In the genomic region with DNA sequence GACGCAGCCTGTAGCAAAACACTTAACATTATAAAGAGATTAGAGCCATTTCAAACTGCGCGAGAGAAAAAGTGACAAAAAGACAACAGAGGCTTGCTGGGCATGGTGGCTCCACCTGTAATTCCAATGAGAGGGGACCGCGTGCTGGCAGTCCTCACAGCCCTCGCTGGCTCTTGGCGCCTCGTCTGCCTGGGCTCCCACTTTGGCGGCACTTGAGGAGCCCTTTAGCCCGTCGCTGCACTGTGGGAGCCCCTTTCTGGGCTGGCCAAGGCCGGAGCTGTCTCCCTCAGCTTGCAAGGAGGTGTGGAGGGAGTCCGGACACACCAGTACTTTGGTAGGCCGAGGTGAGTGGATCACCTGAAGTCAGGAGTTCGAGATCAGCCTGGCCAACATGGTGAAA, we compare ENCODE assay signal across 20 cellular contexts. TPM values are rescaled to one million over a fixed set of nuclear protein-coding genes. Genes with fewer than 3 reads are reported as not detected.
DNase-seq lines count a peak whose midpoint lies in the region; ATAC-seq, FAIRE-seq and TF ChIP-seq lines count a peak whose summit lies in the region.
"Had no signal": no experiment of that assay in that cellular context is flagged by ENCODE, and none has a peak within 500 bp of the region (broad histone marks: within the 10 kb centered on the region; RNA-seq: fewer than 3 reads in every experiment).

No MANE protein-coding gene starts in this region.

- CTCF ChIA-PET in GM12878 (lab: Yijun Ruan, JAX) = interaction anchor here (1.3 to 3.0 kb wide), 8 partner anchors 10 to 175 kb away, joined by 3 to 17 read pairs (median 7); a partner anchor contains a TSS

- BruUV-seq in GM12878 (replicated peaks; lab: Mats Ljungman, UMichigan) = TSS peak; percentile 71

- no peak for TF ChIP-seq CTCF in GM23338 (conservative IDR thresholded peaks at IDR 0.05; ENCODE audit: low read depth in 2 of 2)
- TF ChIP-seq CTCF in GM12878 (IDR thresholded peaks at IDR 0.05 in 2 of 3, conservative IDR thresholded peaks at IDR 0.05 in 1 of 3; ENCODE audit: control insufficient read depth in 2 of 3, extremely low read depth in 1 of 3, insufficient read depth in 1 of 3, low read depth in 3 of 3, low read length in 3 of 3) = no peak

- no peaks in the 10 kb centered on the region for H3F3A ChIP-seq in GM23338 (replicated peaks; ENCODE audit: low read depth)

- RAD21 ChIA-PET in GM12878 (lab: Charles Lee; ENCODE audit: unreplicated experiment) = interaction anchor here (0.7 to 2.6 kb wide), 4 partner anchors 9 to 311 kb away, joined by 3 to 11 read pairs (median 6); a partner anchor contains a TSS

- H3K4me1 ChIP-seq in GM23338 (ENCODE audit: insufficient read depth) (no peaks in the 10 kb centered on the region), GM12878 (ENCODE audit: control insufficient read depth, insufficient read depth, low read length) (no peaks in the 10 kb centered on the region)
- H3K4me1 ChIP-seq: Caco-2 had no signal

- DNase-seq in GM23338 (ENCODE audit: low spot score) (no peak), GM12878 (ENCODE audit: low read depth, low spot score) (no peak), naive B cell (no peak), T1000 (lab: John Stamatoyannopoulos, UW) (no peak)
- DNase-seq in activated T-cell treated with anti-CD3 and anti-CD28 coated beads, Interleukin-2, amount 50 U/mL, for 48 hours = no peak
- DNase-seq: ACHN, Caco-2, DMS79, GDM1, GOT3 had no signal

- peaks cover 2% of the 10 kb centered on the region; the same call in 2 of the 3 replicates for H3K9me3 ChIP-seq in GM12878 (replicated peaks; ENCODE audit: control insufficient read depth, insufficient read depth, low read length)
- H3K9me3 ChIP-seq: Caco-2 had no signal

- POLR2A ChIA-PET in GM12878 (lab: Charles Lee) = interaction anchor here (0.6 to 2.0 kb wide), 5 partner anchors 9 to 308 kb away, joined by 4 to 9 read pairs (median 6); a partner anchor contains a TSS

- H3K36me3 ChIP-seq in GM23338 (ENCODE audit: insufficient read depth) (no peaks in the 10 kb centered on the region), GM12878 (ENCODE audit: control insufficient read depth in 2 of 2, insufficient read depth in 2 of 2, low read length in 1 of 2) (no peaks in the 10 kb centered on the region; a peak in 1 of 4 replicates)

- H3K9me2 ChIP-seq in GM23338 (ENCODE audit: insufficient read depth) = no peaks in the 10 kb centered on the region

- H3K36me3 Mint-ChIP-seq in GM23338 (ENCODE audit: low read depth) (peaks cover 10% of the 10 kb centered on the region; the same call in 2 of the 3 replicates), naive B cell (no peaks in the 10 kb centered on the region)
- H3K36me3 Mint-ChIP-seq: IgD-negative memory B cell had no signal

- H3K27me3 ChIP-seq in GM23338 (ENCODE audit: insufficient read depth) (no peaks in the 10 kb centered on the region), GM12878 (replicated peaks in 1 of 2; ENCODE audit: control insufficient read depth in 2 of 2, insufficient read depth in 2 of 2, low read length in 1 of 2) (no peaks in the 10 kb centered on the region)

- H3K4me2 ChIP-seq in GM23338 (no peak overlapping the region), GM12878 (ENCODE audit: control insufficient read depth, insufficient read depth) (peak overlapping the region; percentile 44; the same call in 1 of the 2 replicates)

- in situ Hi-C loops in GM12878 (cut with MboI) = no loop called here

- H2AFZ ChIP-seq in GM23338 (0 out of 2 replicates have a peak overlapping the region, but pooled peaks have one; percentile 0), GM12878 (ENCODE audit: control insufficient read depth, low read depth, low read length) (no peak overlapping the region)

- H3K27ac ChIP-seq in GM23338 (ENCODE audit: low read depth) (no peak overlapping the region), GM12878 (ENCODE audit: control insufficient read depth, insufficient read depth) (no peak overlapping the region)
- H3K27ac ChIP-seq: C4-2B had no signal

- H3K4me1 Mint-ChIP-seq in GM23338 (peaks cover 3% of the 10 kb centered on the region), naive B cell (peaks cover 7 to 20% (median 18%) of the 10 kb centered on the region in 3 donors)

- H4K20me1 ChIP-seq in GM23338 (replicated peaks; ENCODE audit: insufficient read depth) (no peaks in the 10 kb centered on the region), GM12878 (ENCODE audit: control insufficient read depth, insufficient read depth) (no peaks in the 10 kb centered on the region)

- no peak for FAIRE-seq in GM12878 (lab: Jason Lieb, UNC)
- FAIRE-seq: A204.1, D721Med, HTR-8/SVneo had no signal

- H3K79me2 ChIP-seq in GM23338 (replicated peaks; ENCODE audit: insufficient read depth) (no peaks in the 10 kb centered on the region), GM12878 (ENCODE audit: control insufficient read depth, insufficient read depth, low read length) (peaks cover 6% of the 10 kb centered on the region)

- H3K27me3 Mint-ChIP-seq in GM23338 (ENCODE audit: insufficient read depth, low read depth, poor library complexity) = peaks cover 3% of the 10 kb centered on the region
- H3K27me3 Mint-ChIP-seq in naive B cell = no peaks in the 10 kb centered on the region
- H3K27me3 Mint-ChIP-seq: CD4-positive, alpha-beta T cell; IgD-negative memory B cell had no signal

- H3K27ac Mint-ChIP-seq in GM23338 (no peak overlapping the region), naive B cell (peak overlapping the region in 4 of 6 donors; percentile 7 to 88 (median 55))
- H3K27ac Mint-ChIP-seq: CD4-positive, alpha-beta T cell; HFFc6 had no signal

- ATAC-seq in GM23338 (no peak), GM12878 (no peak), naive B cell (ENCODE audit: low read depth in 2 of 2) (no peak), GM18867 (IDR thresholded peaks at IDR 0.05; ENCODE audit: unreplicated experiment) (no peak)

- TF ChIP-seq RAD21 in GM12878 (IDR thresholded peaks at IDR 0.05; ENCODE audit: insufficient read depth, low read depth, low read length) = no peak

- H3K9ac ChIP-seq in GM12878 (ENCODE audit: control insufficient read depth, insufficient read depth, low read length) = no peak overlapping the region

- peaks cover 15% of the 10 kb centered on the region for H3K9me3 Mint-ChIP-seq in GM23338
- peaks cover 0 to 2% (median 0%) of the 10 kb centered on the region in 7 donors for H3K9me3 Mint-ChIP-seq in naive B cell
- H3K9me3 Mint-ChIP-seq: CD4-positive, alpha-beta T cell; HFFc6; IgD-negative memory B cell had no signal

- SMC1A ChIA-PET in GM12878 (lab: Charles Lee; ENCODE audit: uncharacterized antibody, unreplicated experiment) = interaction anchor here (0.6 to 2.3 kb wide), 3 partner anchors 9 to 175 kb away, joined by 3 to 11 read pairs (median 4); a partner anchor contains a TSS

- no peak for TF ChIP-seq EP300 in GM12878 (IDR thresholded peaks at IDR 0.05; ENCODE audit: borderline replicate concordance in 1 of 2, control insufficient read depth in 1 of 2, low read depth in 2 of 2, low read length in 2 of 2)

- over 99% methylated on average over 11 of the region's 15 CpGs for WGBS in GM12878 (ENCODE audit: insufficient coverage, insufficient replicate concordance, low lambda C conversion rate, missing lambda C conversion rate)

- intact Hi-C loops in GM12878 (cut with micrococcal nuclease; ENCODE audit: unreplicated experiment) = no loop called here

- H3K4me3 ChIP-seq in GM08714 (ENCODE audit: low read length) = peak overlapping the region; percentile 65; the same call in 1 of the 2 replicates
- H3K4me3 ChIP-seq in GM23338 = no peak overlapping the region
- H3K4me3 ChIP-seq in GM12878 = no peak overlapping the region

- no peak overlapping the region for H3K4me3 Mint-ChIP-seq in GM23338
- H3K4me3 Mint-ChIP-seq in naive B cell = peak overlapping the region in 5 of 8 donors; percentile 47 to 68 (median 48)
- H3K4me3 Mint-ChIP-seq: CD4-positive, alpha-beta T cell; HFFc6 had no signal

- TF ChIP-seq POLR2A in GM12878 (IDR thresholded peaks at IDR 0.05; ENCODE audit: low read depth, low read length) = no peak

RNA-seq across cellular contexts. Expression of a gene that starts 9.3 kb away (rescaled TPM):
- total RNA-seq in GM23338 (2014; rRNA removed; shearing (Covaris generic)) = 2.5 and 3.0 TPM in 2 replicates
- polyA plus RNA-seq in GM23338 (2016; fragmentation: Nextera tagmentation; extraction: Ambion mirVana) (0.97 and 1.2 TPM in 2 replicates), GM12878 (2011; rRNA removed) (37.8 and 58.9 TPM in 2 replicates), GM12878 (2014; fragmentation: Illumina TruSeq; extraction: Trizol) (40.9 and 52.3 TPM in 2 replicates), GM12878 (2014; fragmentation: Nextera tagmentation; extraction: Ambion mirVana) (10 to 100 TPM; 12.5 to 16.4 TPM), GM12878 (2014; rRNA removed) (15.6 and 18.3 TPM in 2 replicates), GM12878 (2016; fragmentation: Nextera tagmentation; extraction: Ambion mirVana) (10 to 100 TPM; 24.9 to 28.4 TPM), naive B cell (ENCODE audit: low read depth in 6 of 6) (10 to 100 TPM; 12.3 to 47.9 (median 41.2) TPM)
- 214 and 225 TPM in 2 replicates for total RNA-seq in GM12878 (2013; cell fraction: nucleolus; rRNA removed)
- total RNA-seq in GM12878 (2014; rRNA removed) (29.2 and 34.0 TPM in 2 replicates), GM12878 (2014; rRNA removed; fragmentation: Illumina TruSeq; extraction: Trizol) (35.8 and 37.9 TPM in 2 replicates), GM12878 (2021) (35.1 and 36.1 TPM in 2 replicates)
- 21.3 TPM for polyA plus RNA-seq in GM12878 (2011; ENCODE audit: low read depth)
- polyA plus RNA-seq in GM12878 (2011; cell fraction: cytosol; rRNA removed) = 15.4 and 19.3 TPM in 2 replicates
- 60.7 and 68.6 TPM in 2 replicates for polyA plus RNA-seq in GM12878 (2011; cell fraction: nucleus; rRNA removed)
- 26.2 and 45.2 TPM in 2 replicates for polyA plus RNA-seq in GM12878 (2012)
- 23.4 and 24.0 TPM in 2 replicates for polyA minus RNA-seq in GM12878 (2011; rRNA and poly(A)+ RNA removed)
- 13.0 and 13.9 TPM in 2 replicates for polyA minus RNA-seq in GM12878 (2011; cell fraction: cytosol; rRNA and poly(A)+ RNA removed)
- 62.0 and 86.5 TPM in 2 replicates for polyA minus RNA-seq in GM12878 (2011; cell fraction: nucleus; rRNA and poly(A)+ RNA removed)
- total RNA-seq: H7 had no signal

RNA-seq across cellular contexts. Expression of a gene that starts 16.1 kb away (rescaled TPM):
- 39.3 and 42.6 TPM in 2 replicates for total RNA-seq in GM23338 (2014; rRNA removed; shearing (Covaris generic))
- polyA plus RNA-seq in GM23338 (2016; fragmentation: Nextera tagmentation; extraction: Ambion mirVana) (52.0 and 62.7 TPM in 2 replicates), GM12878 (2011; rRNA removed) (55.7 and 69.8 TPM in 2 replicates), GM12878 (2014; fragmentation: Illumina TruSeq; extraction: Trizol) (25.1 and 30.8 TPM in 2 replicates), GM12878 (2014; fragmentation: Nextera tagmentation; extraction: Ambion mirVana) (10 to 100 TPM; 53.5 to 81.9 TPM), GM12878 (2014; rRNA removed) (28.0 and 37.7 TPM in 2 replicates), GM12878 (2016; fragmentation: Nextera tagmentation; extraction: Ambion mirVana) (10 to 100 TPM; 33.9 to 36.0 TPM), naive B cell (ENCODE audit: low read depth in 6 of 6) (100 to 1,000 TPM in 1 of 6 donors, 10 to 100 TPM in 5; 57.9 to 106 (median 85.3) TPM)
- total RNA-seq in GM12878 (2013; cell fraction: nucleolus; rRNA removed) = 20.9 and 24.6 TPM in 2 replicates
- total RNA-seq in GM12878 (2014; rRNA removed) (30.1 and 32.7 TPM in 2 replicates), GM12878 (2014; rRNA removed; fragmentation: Illumina TruSeq; extraction: Trizol) (20.6 and 22.8 TPM in 2 replicates), GM12878 (2021) (26.7 and 29.9 TPM in 2 replicates)
- 13.6 TPM for polyA plus RNA-seq in GM12878 (2011; ENCODE audit: low read depth)
- 20.6 and 24.3 TPM in 2 replicates for polyA plus RNA-seq in GM12878 (2011; cell fraction: cytosol; rRNA removed)
- polyA plus RNA-seq in GM12878 (2011; cell fraction: nucleus; rRNA removed) = 18.8 and 26.5 TPM in 2 replicates
- polyA plus RNA-seq in GM12878 (2012) = 19.2 and 20.2 TPM in 2 replicates
- polyA minus RNA-seq in GM12878 (2011; rRNA and poly(A)+ RNA removed) = 19.4 and 30.1 TPM in 2 replicates
- 16.1 and 16.2 TPM in 2 replicates for polyA minus RNA-seq in GM12878 (2011; cell fraction: cytosol; rRNA and poly(A)+ RNA removed)
- 11.0 and 15.9 TPM in 2 replicates for polyA minus RNA-seq in GM12878 (2011; cell fraction: nucleus; rRNA and poly(A)+ RNA removed)
